In genomic region chr5:132489871-132490483, GRCh38 we compare ENCODE assay signal across 8 cellular contexts. TPM values are rescaled to one million over a fixed set of nuclear protein-coding genes. Genes with fewer than 3 reads are reported as not detected.
DNase-seq lines count a peak whose midpoint lies in the region; ATAC-seq and TF ChIP-seq lines count a peak whose summit lies in the region.

No MANE protein-coding gene starts in this region.

- peak overlapping the region; percentile 85; the same call in 1 of the 2 replicates for H2AFZ ChIP-seq in SK-N-SH (ENCODE audit: low read depth)

- peak overlapping the region; percentile 89 to 90 for H3K27ac ChIP-seq in SK-N-SH (ENCODE audit: low read depth in 2 of 2, low read length in 1 of 2)

- no peak for TF ChIP-seq EP300 in SK-N-SH (IDR thresholded peaks at IDR 0.05; ENCODE audit: borderline replicate concordance in 1 of 2, low read depth in 1 of 2, low read length in 1 of 2)

- no peak; the same call in 1 of the 2 replicates for TF ChIP-seq CTCF in SK-N-SH (IDR thresholded peaks at IDR 0.05)

- peak overlapping the region; percentile 86 to 89 for H3K4me3 ChIP-seq in SK-N-SH (ENCODE audit: low read depth in 2 of 2, low read length in 1 of 2)

- peak overlapping the region; percentile 97 for H3K4me2 ChIP-seq in SK-N-SH

- peaks cover 28% of the 10 kb centered on the region for H4K20me1 ChIP-seq in SK-N-SH (ENCODE audit: insufficient read depth)

- CTCF ChIA-PET in SK-N-SH (lab: Yijun Ruan, JAX), result interaction anchor here (0.6 to 4.8 kb wide), 22 partner anchors 9 to 122 kb away, joined by 3 to 37 read pairs (median 6); no protein-coding TSS in a partner anchor

- peaks cover 5 to 15% of the 10 kb centered on the region in 2 experiments for H3K36me3 ChIP-seq in SK-N-SH (replicated peaks in 1 of 2; ENCODE audit: control insufficient read depth in 1 of 2, insufficient read depth in 2 of 2, low read length in 1 of 2)

- H3K9ac ChIP-seq in SK-N-SH, result peak overlapping the region; percentile 94

- H3K9me2 ChIP-seq in SK-N-SH, result no peaks in the 10 kb centered on the region

- no peaks in the 10 kb centered on the region for H3K27me3 ChIP-seq in SK-N-SH (ENCODE audit: insufficient read depth)

- peaks cover 6 to 26% of the 10 kb centered on the region in 2 experiments; a peak in 3 of 4 replicates for H3K4me1 ChIP-seq in SK-N-SH (ENCODE audit: control insufficient read depth in 1 of 2, insufficient read depth in 2 of 2, low read depth in 1 of 2, low read length in 1 of 2)

- in situ Hi-C loops in T47D (cut with HindIII; ENCODE audit: low pct_unique_long_range_greater_than_20kb, low sequenced_read_pairs), result no loop called here

- peak; percentile 29 for ATAC-seq in GM18867 (IDR thresholded peaks at IDR 0.05; ENCODE audit: unreplicated experiment)
- ATAC-seq in HG03060 (IDR thresholded peaks at IDR 0.05; ENCODE audit: low read depth, unreplicated experiment), result peak; percentile 1

- H3K79me2 ChIP-seq in SK-N-SH (ENCODE audit: insufficient read depth), result peaks cover 34% of the 10 kb centered on the region

- peak; percentile 30 to 42 for DNase-seq in AML-193 (lab: John Stamatoyannopoulos, UW)
- DNase-seq in SK-N-SH, result peak; percentile 87
- DNase-seq in T47D (ENCODE audit: low read depth in 1 of 2, low spot score in 1 of 2), result peak; percentile 47 to 67
- DNase-seq in islet precursor cell, result peak; percentile 58
- peak; percentile 47 for DNase-seq in stimulated activated CD4-positive, alpha-beta T cell treated with anti-CD3 and anti-CD28 coated beads, Interleukin-2, amount 100 ng/mL, for 4 hours (ENCODE audit: low read depth)
- DNase-seq in NCI-H1105 (lab: John Stamatoyannopoulos, UW), result no peak

- POLR2A ChIA-PET in SK-N-SH (lab: Yijun Ruan, JAX), result interaction anchor here (0.7 to 1.9 kb wide), 12 partner anchors 16 to 252 kb away, joined by 3 to 15 read pairs (median 3); no protein-coding TSS in a partner anchor

- peaks cover 2% of the 10 kb centered on the region for H3F3A ChIP-seq in SK-N-SH (replicated peaks; ENCODE audit: insufficient read depth)

- no peaks in the 10 kb centered on the region for H3K9me3 ChIP-seq in SK-N-SH

- TF ChIP-seq RAD21 in SK-N-SH (IDR thresholded peaks at IDR 0.05; ENCODE audit: low read length), result peak; percentile 1; the same call in 1 of the 2 replicates

- 4% methylated on average over 16 of the region's 65 CpGs for WGBS in SK-N-SH (ENCODE audit: low lambda C conversion rate)

TF ChIP-seq in SK-N-SH, 30 proteins besides CTCF, POLR2A, EP300 and RAD21:
- peak; percentile 16; the same call in 1 of the 2 replicates for TF ChIP-seq SIN3A (IDR thresholded peaks at IDR 0.05; ENCODE audit: borderline replicate concordance, low read depth, low read length)
- peak; percentile 17; the same call in 1 of the 2 replicates for TF ChIP-seq MXI1 (IDR thresholded peaks at IDR 0.05; ENCODE audit: low read depth, low read length)
- TF ChIP-seq SMC3 (IDR thresholded peaks at IDR 0.05; ENCODE audit: low read depth, low read length), result peak; percentile 26
- no peak for TF ChIP-seq CHD2 (IDR thresholded peaks at IDR 0.05; ENCODE audit: low read length, partially characterized antibody)
- peak; percentile 38; the same call in 1 of the 2 replicates for TF ChIP-seq NRF1 (IDR thresholded peaks at IDR 0.05; ENCODE audit: low read depth, low read length)
- 0 out of 2 replicates have a peak, but pooled peaks have one; percentile 17 for TF ChIP-seq MAX (IDR thresholded peaks at IDR 0.05; ENCODE audit: low read depth)

RNA-seq across cellular contexts. Expression of gene IRF1, which starts 0.6 kb away (rescaled TPM):
- 13.8 and 15.2 TPM in 2 replicates for polyA plus RNA-seq in SK-N-SH (2012; rRNA removed)
- 9.0 and 11.2 TPM in 2 replicates for polyA plus RNA-seq in SK-N-SH (2012; cell fraction: cytosol; rRNA removed)
- 30.4 and 31.8 TPM in 2 replicates for polyA plus RNA-seq in SK-N-SH (2012; cell fraction: nucleus; rRNA removed)

RNA-seq across cellular contexts. Expression of gene IL5, which starts 53.3 kb away (rescaled TPM):
- not detected in 2 replicates for polyA plus RNA-seq in SK-N-SH (2012; rRNA removed)
- polyA plus RNA-seq in SK-N-SH (2012; cell fraction: cytosol; rRNA removed), result not detected in 2 replicates
- polyA plus RNA-seq in SK-N-SH (2012; cell fraction: nucleus; rRNA removed), result not detected in 2 replicates
